ENCODE assay signal across 9 cellular contexts in genomic region chr9:97470076-97470475, GRCh38. TPM values are rescaled to one million over a fixed set of nuclear protein-coding genes. Genes with fewer than 3 reads are reported as not detected.
DNase-seq lines count a peak whose midpoint lies in the region; ATAC-seq and TF ChIP-seq lines count a peak whose summit lies in the region.
"Had no signal": no experiment of that assay in that cellular context is flagged by ENCODE, and none has a peak within 500 bp of the region (broad histone marks: within the 10 kb centered on the region; RNA-seq: fewer than 3 reads in every experiment).

No MANE protein-coding gene starts in this region.

- WGBS in mesendoderm (ENCODE audit: extremely low coverage, insufficient coverage, low lambda C conversion rate) = no CpG with 5 or more reads among the region's 2 CpGs
- WGBS in upper lobe of left lung, 2 donors = 83 to 85% methylated on average over 2 of the region's 2 CpGs

- peak; percentile 45 for TF ChIP-seq CTCF in GM06990 (IDR thresholded peaks at IDR 0.05; ENCODE audit: insufficient read depth, low read length, poor library complexity, severe bottlenecking)
- peak; percentile 74 for TF ChIP-seq CTCF in MM.1S (IDR thresholded peaks at IDR 0.05; ENCODE audit: low read length)
- peak; percentile 38 for TF ChIP-seq CTCF in chondrocyte (IDR thresholded peaks at IDR 0.05)
- TF ChIP-seq CTCF in upper lobe of left lung (IDR thresholded peaks at IDR 0.05) = no peak

- no peak overlapping the region for H3K4me3 ChIP-seq in GM06990 (replicated peaks; ENCODE audit: low read depth, low read length)
- no peak overlapping the region for H3K4me3 ChIP-seq in MM.1S (ENCODE audit: low read length)
- no peak overlapping the region for H3K4me3 ChIP-seq in mesendoderm (ENCODE audit: low read length)
- H3K4me3 ChIP-seq in upper lobe of left lung = no peak overlapping the region

- H3K4me2 ChIP-seq in MM.1S (ENCODE audit: low read depth, low read length) (no peak overlapping the region), mesendoderm (ENCODE audit: low read length) (no peak overlapping the region)

- no peak overlapping the region for H4K5ac ChIP-seq in mesendoderm (ENCODE audit: low read length)

- no peak overlapping the region for H4K8ac ChIP-seq in mesendoderm (ENCODE audit: low read depth, low read length)

- H3K4me1 ChIP-seq in MM.1S (ENCODE audit: low read length) = peaks cover 20% of the 10 kb centered on the region
- H3K4me1 ChIP-seq in mesendoderm (ENCODE audit: control insufficient read depth, low read depth, low read length) = peaks cover 2% of the 10 kb centered on the region
- peaks cover 0 to 14% (median 8%) of the 10 kb centered on the region in 4 donors for H3K4me1 ChIP-seq in upper lobe of left lung

- H2AFZ ChIP-seq in MM.1S (ENCODE audit: low read length) = 0 out of 2 replicates have a peak overlapping the region, but pooled peaks have one; percentile 26

- peaks cover 12% of the 10 kb centered on the region for H3K36me3 Mint-ChIP-seq in chondrocyte (ENCODE audit: low read depth)

- H3K79me2 ChIP-seq in MM.1S (ENCODE audit: low read length) (no peaks in the 10 kb centered on the region), mesendoderm (ENCODE audit: control insufficient read depth, insufficient read depth, low read length) (no peaks in the 10 kb centered on the region)

- H3K4me1 Mint-ChIP-seq in chondrocyte (ENCODE audit: low read depth) = peaks cover 4% of the 10 kb centered on the region

- H3K36me3 ChIP-seq in GM06990 (ENCODE audit: control insufficient read depth, insufficient read depth, low read length) (no peaks in the 10 kb centered on the region; the same call in 1 of the 2 replicates), MM.1S (replicated peaks; ENCODE audit: insufficient read depth, low read length) (no peaks in the 10 kb centered on the region), mesendoderm (ENCODE audit: control insufficient read depth, insufficient read depth, low read length) (no peaks in the 10 kb centered on the region), upper lobe of left lung (peaks cover 7 to 49% (median 10%) of the 10 kb centered on the region in 4 donors)

- no peak overlapping the region for H2BK5ac ChIP-seq in mesendoderm (ENCODE audit: low read length)

- H3K23ac ChIP-seq in mesendoderm (ENCODE audit: low read length) = no peak overlapping the region

- no peak overlapping the region for H3K18ac ChIP-seq in mesendoderm (ENCODE audit: low read length)

- no peak for TF ChIP-seq POLR2A in upper lobe of left lung (IDR thresholded peaks at IDR 0.05)

- H3K56ac ChIP-seq in mesendoderm (ENCODE audit: low read length) = no peak overlapping the region

- ATAC-seq in upper lobe of left lung (ENCODE audit: low FRiP score in 2 of 2) (no peak), HG03439 (IDR thresholded peaks at IDR 0.05; ENCODE audit: unreplicated experiment) (no peak)

- no peak overlapping the region for H3K4ac ChIP-seq in mesendoderm (ENCODE audit: low read depth, low read length)

- DNase-seq in GM06990 (ENCODE audit: extremely low read depth, insufficient read length) = no peak
- DNase-seq in MM.1S = peak; percentile 55
- DNase-seq in chondrocyte (ENCODE audit: low spot score) = no peak
- peak; percentile 16 for DNase-seq in mesendoderm
- DNase-seq in upper lobe of left lung = no peak
- DNase-seq in activated gamma-delta T cell (lab: John Stamatoyannopoulos, UW) = no peak
- no peak for DNase-seq in COLO668 (lab: John Stamatoyannopoulos, UW; ENCODE audit: unreplicated experiment)
- DNase-seq: activated CD4-positive, alpha-beta T cell treated with anti-CD3 and anti-CD28 coated beads, Interleukin-2, amount 50 U/mL, for 4 hours had no signal

- H3K9me3 ChIP-seq in MM.1S (replicated peaks; ENCODE audit: insufficient read depth, low read length) (no peaks in the 10 kb centered on the region), upper lobe of left lung (no peaks in the 10 kb centered on the region)

- H3K27me3 ChIP-seq in GM06990 (replicated peaks; ENCODE audit: control insufficient read depth, insufficient read depth, low read length) = no peaks in the 10 kb centered on the region
- H3K27me3 ChIP-seq in MM.1S (replicated peaks; ENCODE audit: insufficient read depth, low read length) = no peaks in the 10 kb centered on the region
- no peaks in the 10 kb centered on the region for H3K27me3 ChIP-seq in mesendoderm (ENCODE audit: insufficient read depth, low read length, poor library complexity)
- no peaks in the 10 kb centered on the region for H3K27me3 ChIP-seq in upper lobe of left lung

- no peak for TF ChIP-seq EP300 in upper lobe of left lung (IDR thresholded peaks at IDR 0.05)

- H3K27me3 Mint-ChIP-seq in chondrocyte (ENCODE audit: low read depth) = no peaks in the 10 kb centered on the region

- no peaks in the 10 kb centered on the region for H3K9me3 Mint-ChIP-seq in chondrocyte (ENCODE audit: low read depth)

- no peak overlapping the region for H2AK5ac ChIP-seq in mesendoderm (ENCODE audit: low read length)

- no peaks in the 10 kb centered on the region for H3K9me2 ChIP-seq in MM.1S (replicated peaks; ENCODE audit: insufficient read depth, low read length)

- no peak overlapping the region for H2BK15ac ChIP-seq in mesendoderm (replicated peaks; ENCODE audit: low read depth)

- no peaks in the 10 kb centered on the region for H4K20me1 ChIP-seq in MM.1S (ENCODE audit: insufficient read depth, low read length)

- H3K9ac ChIP-seq in MM.1S (ENCODE audit: low read length) (no peak overlapping the region), mesendoderm (ENCODE audit: low read length) (no peak overlapping the region)

- no peak overlapping the region for H3K4me3 Mint-ChIP-seq in chondrocyte (ENCODE audit: unreplicated experiment)

- H3K27ac Mint-ChIP-seq in chondrocyte (ENCODE audit: unreplicated experiment) = no peak overlapping the region

- H3K79me1 ChIP-seq in mesendoderm (ENCODE audit: low read length) = no peaks in the 10 kb centered on the region

- H3F3A ChIP-seq in MM.1S (ENCODE audit: insufficient read depth, low read length) = peaks cover 13% of the 10 kb centered on the region

- H3K27ac ChIP-seq in MM.1S (ENCODE audit: low read length) (no peak overlapping the region), mesendoderm (ENCODE audit: low read depth, low read length) (no peak overlapping the region), upper lobe of left lung (no peak overlapping the region)

- no peak overlapping the region for H2BK120ac ChIP-seq in mesendoderm (ENCODE audit: low read depth, low read length)

RNA-seq across cellular contexts. Expression of gene TMOD1, which starts 31.4 kb away (rescaled TPM):
- total RNA-seq in chondrocyte (0.17 to 1.3 TPM (median 1.3 TPM) in 3 replicates), upper lobe of left lung (10 to 100 TPM in 1 of 6 donors, 1 to 10 TPM in 5; 4.4 to 12.6 (median 8.8) TPM)
- polyA plus RNA-seq in mesendoderm (2013, experiment 1 of 2) = 0.53 TPM
- polyA plus RNA-seq in mesendoderm (2013, experiment 2 of 2) = 0.62 TPM

RNA-seq across cellular contexts. Expression of gene TDRD7, which starts 58.2 kb away (rescaled TPM):
- 8.9 to 9.8 TPM (median 9.7 TPM) in 3 replicates for total RNA-seq in chondrocyte
- polyA plus RNA-seq in mesendoderm (2013, experiment 1 of 2) = 2.3 TPM
- polyA plus RNA-seq in mesendoderm (2013, experiment 2 of 2) = 2.2 TPM
- 10 to 100 TPM in 5 of 6 donors, 1 to 10 TPM in 1; 9.0 to 21.0 (median 15.3) TPM for total RNA-seq in upper lobe of left lung

Comparison
In these comparisons a context has a peak if more than half of its experiments do, and no peak if none do; other contexts are left out.
1. DNase-seq: peak in MM.1S (single experiment) and mesendoderm (single experiment); none in GM06990 (single experiment), chondrocyte (single experiment), upper lobe of left lung (0 of 2), activated gamma-delta T cell (single experiment) and COLO668 (single experiment).
2. CTCF ChIP-seq: peak in GM06990 (single experiment), MM.1S (single experiment) and chondrocyte (single experiment); none in upper lobe of left lung (0 of 6).